In the genomic region with DNA sequence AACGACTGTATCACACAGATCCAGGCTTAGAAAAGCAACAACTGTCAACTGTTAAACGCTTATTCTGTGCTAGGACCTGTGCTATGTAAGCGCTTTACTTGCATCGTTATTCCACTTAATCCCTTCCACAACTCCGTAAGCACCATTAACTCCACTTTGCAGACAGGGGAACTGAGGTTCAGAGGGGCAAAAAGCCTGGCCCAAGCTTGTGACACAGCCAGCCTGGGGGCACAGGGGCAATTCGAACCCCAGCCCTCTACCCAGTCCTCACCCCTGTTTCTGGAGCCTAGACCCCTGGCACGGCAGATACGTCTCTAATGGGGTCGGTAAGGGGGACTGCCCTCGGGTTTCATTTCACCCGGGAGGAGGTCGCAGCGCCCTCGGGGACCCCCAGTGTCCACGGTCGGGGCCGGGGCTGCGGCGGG, we compare ENCODE assay signal across 8 cellular contexts. TPM values are rescaled to one million over a fixed set of nuclear protein-coding genes. Genes with fewer than 3 reads are reported as not detected.
A peak's percentile ranks its signal among the peaks of the same experiment; 100 is the strongest.
DNase-seq lines count a peak whose midpoint lies in the region; ATAC-seq, FAIRE-seq and TF ChIP-seq lines count a peak whose summit lies in the region.

No MANE protein-coding gene starts in this region.

- DNase-seq in GM06990 (ENCODE audit: extremely low read depth, insufficient read length) = peak; percentile 28
- no peak for DNase-seq in activated naive CD8-positive, alpha-beta T cell treated with anti-CD3 and anti-CD28 coated beads, Interleukin-2, amount 50 U/mL, for 24 hours
- DNase-seq in kidney epithelial cell (ENCODE audit: low read depth) = no peak
- DNase-seq in transverse colon = no peak
- no peak for DNase-seq in GM12891 (ENCODE audit: insufficient read length, low spot score)
- no peak for DNase-seq in COLO829 (ENCODE audit: low spot score)

- H3K4me3 ChIP-seq in GM06990 (replicated peaks; ENCODE audit: low read depth, low read length) (peak overlapping the region; percentile 74), kidney epithelial cell (ENCODE audit: low read depth, low read length) (peak overlapping the region; percentile 68), transverse colon (peak overlapping the region; percentile 52 to 92 (median 61))

- peaks cover 27% of the 10 kb centered on the region for H3K4me1 Mint-ChIP-seq in activated naive CD8-positive, alpha-beta T cell treated with anti-CD3 and anti-CD28 coated beads, Interleukin-2, amount 50 U/mL, for 24 hours

- TF ChIP-seq POLR2A in transverse colon (IDR thresholded peaks at IDR 0.05) = no peak
- no peak for TF ChIP-seq POLR2A in GM12891 (IDR thresholded peaks at IDR 0.05; ENCODE audit: low read depth, low read length)

- peak; percentile 9 for ATAC-seq in HG03097 (IDR thresholded peaks at IDR 0.05; ENCODE audit: low FRiP score, unreplicated experiment)
- no peak for ATAC-seq in activated naive CD8-positive, alpha-beta T cell treated with anti-CD3 and anti-CD28 coated beads, Interleukin-2, amount 50 U/mL, for 24 hours
- no peak for ATAC-seq in GM21619 (IDR thresholded peaks at IDR 0.05; ENCODE audit: unreplicated experiment)

- H3K27me3 ChIP-seq in GM06990 (replicated peaks; ENCODE audit: control insufficient read depth, insufficient read depth, low read length) (no peaks in the 10 kb centered on the region), kidney epithelial cell (ENCODE audit: control insufficient read depth, insufficient read depth, low read length) (no peaks in the 10 kb centered on the region), transverse colon (no peaks in the 10 kb centered on the region)

- TF ChIP-seq CTCF in GM06990 (IDR thresholded peaks at IDR 0.05; ENCODE audit: insufficient read depth, low read length, poor library complexity, severe bottlenecking) (no peak), kidney epithelial cell (IDR thresholded peaks at IDR 0.05; ENCODE audit: insufficient read depth, low read length, poor library complexity, severe bottlenecking) (no peak), transverse colon (IDR thresholded peaks at IDR 0.05) (no peak)

- intact Hi-C loops in transverse colon (cut with DNase I; ENCODE audit: low total_unique reads) = no loop called here

- in situ Hi-C loops in transverse colon (cut with MboI; ENCODE audit: low pct_ligation_motif_present in 1 of 4, low pct_unique_long_range_greater_than_20kb in 1 of 4, low sequenced_read_pairs in 3 of 4) = loop anchor here in 1 of 4 donors (25.0 kb wide), 1 partner anchor 211 kb away; a partner anchor contains a TSS

- H3K4me3 Mint-ChIP-seq in activated naive CD8-positive, alpha-beta T cell treated with anti-CD3 and anti-CD28 coated beads, Interleukin-2, amount 50 U/mL, for 24 hours = peak overlapping the region; percentile 89

- peak overlapping the region; percentile 93 to 99 (median 97) for H3K27ac ChIP-seq in transverse colon

- H3K27me3 Mint-ChIP-seq in activated naive CD8-positive, alpha-beta T cell treated with anti-CD3 and anti-CD28 coated beads, Interleukin-2, amount 50 U/mL, for 24 hours = peaks cover 3% of the 10 kb centered on the region

- no peaks in the 10 kb centered on the region for H3K9me3 ChIP-seq in transverse colon

- peaks cover 3% of the 10 kb centered on the region for H3K9me3 Mint-ChIP-seq in activated naive CD8-positive, alpha-beta T cell treated with anti-CD3 and anti-CD28 coated beads, Interleukin-2, amount 50 U/mL, for 24 hours

- H3K4me1 ChIP-seq in transverse colon = peaks cover 6 to 32% (median 15%) of the 10 kb centered on the region in 4 donors

- FAIRE-seq in GM12891 (lab: Jason Lieb, UNC) = no peak

- H3K27ac Mint-ChIP-seq in activated naive CD8-positive, alpha-beta T cell treated with anti-CD3 and anti-CD28 coated beads, Interleukin-2, amount 50 U/mL, for 24 hours = peak overlapping the region; percentile 36

- peaks cover 10% of the 10 kb centered on the region for H3K36me3 Mint-ChIP-seq in activated naive CD8-positive, alpha-beta T cell treated with anti-CD3 and anti-CD28 coated beads, Interleukin-2, amount 50 U/mL, for 24 hours (ENCODE audit: low read depth)

- WGBS in transverse colon (ENCODE audit: low coverage in 1 of 2), 2 donors = 0 to 2% methylated on average over 5 to 19 of the region's 19 CpGs

- no peak for TF ChIP-seq EP300 in transverse colon (IDR thresholded peaks at IDR 0.05; ENCODE audit: low read depth)

- H3K36me3 ChIP-seq in GM06990 (ENCODE audit: control insufficient read depth, insufficient read depth, low read length) = peaks cover 2% of the 10 kb centered on the region
- H3K36me3 ChIP-seq in kidney epithelial cell (ENCODE audit: control insufficient read depth, insufficient read depth, low read length) = no peaks in the 10 kb centered on the region
- no peaks in the 10 kb centered on the region for H3K36me3 ChIP-seq in transverse colon

TF ChIP-seq in GM12891, 5 proteins besides CTCF, POLR2A, EP300 and RAD21:
- TF ChIP-seq POLR2AphosphoS5 (IDR thresholded peaks at IDR 0.05; ENCODE audit: low read depth, low read length) (no peak), SPI1 (IDR thresholded peaks at IDR 0.05; ENCODE audit: low read depth, low read length) (no peak), TAF1 (IDR thresholded peaks at IDR 0.05; ENCODE audit: low read depth, low read length) (no peak), PAX5 (IDR thresholded peaks at IDR 0.05; ENCODE audit: insufficient read depth, low read length, severe bottlenecking) (no peak)
TF ChIP-seq in GM12891: peak in this region for 0.

RNA-seq across cellular contexts. Expression of a gene that starts 0.4 kb away (rescaled TPM):
- total RNA-seq in kidney epithelial cell (8.4 and 9.5 TPM in 2 replicates), transverse colon (1 to 10 TPM in 3 of 4 donors, under 1 TPM in 1; 0.40 to 9.8 (median 5.1) TPM)
- polyA plus RNA-seq in GM12891 (2012; ENCODE audit: low read depth, missing spikeins) = 10.9 TPM

RNA-seq across cellular contexts. Expression of a gene that starts 27.2 kb away (rescaled TPM):
- total RNA-seq in kidney epithelial cell = 17.2 and 20.2 TPM in 2 replicates
- total RNA-seq in transverse colon = 10 to 100 TPM in 3 of 4 donors, 1 to 10 TPM in 1; 1.9 to 54.7 (median 33.1) TPM
- 9.7 TPM for polyA plus RNA-seq in GM12891 (2012; ENCODE audit: low read depth, missing spikeins)
